ENCODE assay signal across 7 cellular contexts in genomic region chr1:202629257-202629811, GRCh38.
A peak's percentile ranks its signal among the peaks of the same experiment; 100 is the strongest.
DNase-seq lines count a peak whose midpoint lies in the region; ATAC-seq lines count a peak whose summit lies in the region.
"Not testable (repeated sequence)": the region's sequence is repeated elsewhere in the genome, so short reads cannot be mapped to it uniquely, and the experiment has no call there.

No MANE protein-coding gene starts in this region.

- H3K4me1 Mint-ChIP-seq in T-cell (peaks cover 43 to 56% (median 52%) of the 10 kb centered on the region in 3 donors), memory B cell (peaks cover 39% of the 10 kb centered on the region)
- H3K4me1 Mint-ChIP-seq in activated T-helper 2 cell treated with anti-CD3 and anti-CD28 coated beads, Interferon-gamma antibody, Interleukin-2, Interleukin-4, amounts not matched to agents 10 μg/mL and 5 μg/mL and 100 μg/mL, durations not matched to agents 14 hours and 24 hours and 36 hours (ENCODE audit: low read depth) = peaks cover 14% of the 10 kb centered on the region

- ATAC-seq in GM18858 (IDR thresholded peaks at IDR 0.05; ENCODE audit: unreplicated experiment) (peak; percentile 74), GM21423 (IDR thresholded peaks at IDR 0.05; ENCODE audit: unreplicated experiment) (peak; percentile 83), HG03025 (IDR thresholded peaks at IDR 0.05; ENCODE audit: low FRiP score, unreplicated experiment) (peak; percentile 69), HG03571 (IDR thresholded peaks at IDR 0.05; ENCODE audit: unreplicated experiment) (peak; percentile 77), T-cell (replicated peaks in 1 of 4) (peak; percentile 90 to 97 (median 93)), memory B cell (ENCODE audit: low read depth) (peak; percentile 84)

- intact Hi-C loops in activated T-helper 2 cell treated with anti-CD3 and anti-CD28 coated beads, Interferon-gamma antibody, Interleukin-2, Interleukin-4, amounts not matched to agents 10 μg/mL and 5 μg/mL and 100 μg/mL, durations not matched to agents 14 hours and 24 hours and 36 hours (cut with micrococcal nuclease) = not testable (repeated sequence)

- H3K27me3 Mint-ChIP-seq in T-cell (peaks cover 5 to 27% of the 10 kb centered on the region in 2 donors), memory B cell (peaks cover 19% of the 10 kb centered on the region)
- peaks cover 28% of the 10 kb centered on the region for H3K27me3 Mint-ChIP-seq in activated T-helper 2 cell treated with anti-CD3 and anti-CD28 coated beads, Interferon-gamma antibody, Interleukin-2, Interleukin-4, amounts not matched to agents 10 μg/mL and 5 μg/mL and 100 μg/mL, durations not matched to agents 14 hours and 24 hours and 36 hours (ENCODE audit: low read depth)

- H3K36me3 Mint-ChIP-seq in T-cell; activated T-helper 2 cell treated with anti-CD3 and anti-CD28 coated beads, Interferon-gamma antibody, Interleukin-2, Interleukin-4, amounts not matched to agents 10 μg/mL and 5 μg/mL and 100 μg/mL, durations not matched to agents 14 hours and 24 hours and 36 hours (ENCODE audit: low read depth); memory B cell: not testable (repeated sequence)

- CTCF ChIA-PET in T-cell (lab: Charles Lee) = interaction anchor here in 1 of 2 donors (0.6 kb wide), 2 partner anchors 21 to 42 kb away, joined by 3 read pairs; no protein-coding TSS in a partner anchor

- H3K27ac Mint-ChIP-seq in T-cell = peak overlapping the region; percentile 66 to 80
- not testable (repeated sequence) for H3K27ac Mint-ChIP-seq in activated T-helper 2 cell treated with anti-CD3 and anti-CD28 coated beads, Interferon-gamma antibody, Interleukin-2, Interleukin-4, amounts not matched to agents 10 μg/mL and 5 μg/mL and 100 μg/mL, durations not matched to agents 14 hours and 24 hours and 36 hours; memory B cell

- H3K4me3 Mint-ChIP-seq in T-cell (peak overlapping the region; percentile 55 to 67 (median 58)), memory B cell (peak overlapping the region; percentile 49)
- H3K4me3 Mint-ChIP-seq in activated T-helper 2 cell treated with anti-CD3 and anti-CD28 coated beads, Interferon-gamma antibody, Interleukin-2, Interleukin-4, amounts not matched to agents 10 μg/mL and 5 μg/mL and 100 μg/mL, durations not matched to agents 14 hours and 24 hours and 36 hours (ENCODE audit: low read depth) = peak overlapping the region; percentile 45

- not testable (repeated sequence) for H3K9me3 Mint-ChIP-seq in T-cell; activated T-helper 2 cell treated with anti-CD3 and anti-CD28 coated beads, Interferon-gamma antibody, Interleukin-2, Interleukin-4, amounts not matched to agents 10 μg/mL and 5 μg/mL and 100 μg/mL, durations not matched to agents 14 hours and 24 hours and 36 hours; memory B cell

- DNase-seq in T-cell = peak in 20 of 34 experiments; percentile 12 to 50 (median 27)
- DNase-seq in activated T-helper 2 cell treated with anti-CD3 and anti-CD28 coated beads, Interferon-gamma antibody, Interleukin-2, Interleukin-4, amounts not matched to agents 10 μg/mL and 5 μg/mL and 100 μg/mL, durations not matched to agents 14 hours and 24 hours and 36 hours (ENCODE audit: low spot score) = peak; percentile 31
- peak in 1 of 2 donors; percentile 39 for DNase-seq in memory B cell (ENCODE audit: low spot score in 2 of 2)

- POLR2A ChIA-PET in T-cell (lab: Charles Lee) = interaction anchor here (0.5 to 0.6 kb wide), 2 partner anchors 279 to 1724 kb away, joined by 3 to 4 read pairs; no protein-coding TSS in a partner anchor
